Comparison of ENCODE assay signal across 26 cellular contexts in the genomic region with DNA sequence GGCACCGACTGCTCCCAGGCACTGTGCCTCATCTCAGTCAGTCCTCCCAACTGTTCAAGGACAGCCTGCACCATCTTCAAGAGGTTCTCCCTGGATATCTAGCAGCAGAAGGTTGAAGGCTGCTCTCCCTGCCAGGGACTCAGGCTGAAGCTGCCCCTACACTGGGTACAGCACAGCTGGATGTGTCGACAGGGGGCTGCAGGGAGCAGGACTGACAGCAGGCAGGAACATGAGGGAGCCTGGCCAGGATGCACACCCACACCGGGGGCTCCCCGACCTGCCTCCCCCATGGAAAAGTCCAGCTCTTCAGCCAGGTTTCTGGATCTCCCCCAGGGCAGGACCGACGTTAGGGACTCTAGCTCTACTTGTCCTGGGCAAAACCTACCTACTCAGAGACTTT.
"Had no signal": no experiment of that assay in that cellular context is flagged by ENCODE, and none has a peak within 500 bp of the region (broad histone marks: within the 10 kb centered on the region; RNA-seq: fewer than 3 reads in every experiment).

No MANE protein-coding gene starts in this region.

- H3K4me1 ChIP-seq: pancreas, prostate gland, vagina had no signal

- H3K27ac ChIP-seq: hepatocyte, pancreas, prostate gland, vagina, VCaP had no signal

- H3K9me3 ChIP-seq: pancreas, prostate gland, vagina had no signal

- FAIRE-seq: frontal cortex, pancreas, TTC549 had no signal

- DNase-seq: activated CD4-positive, alpha-beta T cell treated with anti-CD3 and anti-CD28 coated beads for 4 hours; activated CD4-positive, alpha-beta T cell treated with anti-CD3 and anti-CD28 coated beads, Interleukin-2, amount 50 U/mL, for 48 hours; activated CD8-positive, alpha-beta memory T cell treated with anti-CD3 and anti-CD28 coated beads, Interleukin-2, amount 50 U/mL, for 4 hours; activated gamma-delta T cell; activated naive CD4-positive, alpha-beta T cell treated with anti-CD3 and anti-CD28 coated beads, Interleukin-2, amount 10 ng/mL, durations not matched to agents 7 days and 5 days; activated naive CD8-positive, alpha-beta T cell treated with anti-CD3 and anti-CD28 coated beads, Interleukin-2, amount 10 ng/mL, durations not matched to agents 7 days and 5 days; activated T-cell treated with anti-CD3 and anti-CD28 coated beads, Interleukin-2, amount 50 U/mL, for 24 hours; central memory CD4-positive, alpha-beta T cell; dermis blood vessel endothelial cell; effector CD4-positive, alpha-beta T cell; islet precursor cell; naive B cell; pancreas; retina; stimulated activated CD4-positive, alpha-beta T cell treated with anti-CD3 and anti-CD28 coated beads, Interleukin-1b, Interleukin-23, amount 100 ng/mL, for 48 hours; stimulated activated CD4-positive, alpha-beta T cell treated with anti-CD3 and anti-CD28 coated beads, Interleukin-4, amount 100 ng/mL, for 4 hours; stimulated activated CD8-positive, alpha-beta memory T cell treated with anti-CD3 and anti-CD28 coated beads, Interleukin-4, amount 100 ng/mL, for 48 hours; stimulated activated naive B cell treated with anti-CD40 and anti-IgM and Interleukin-4, amounts not matched to agents 10 μg/mL and 1 μg/mL and 100 μg/mL, for 72 hours; T-helper 9 cell had no signal

- H3K4me3 ChIP-seq: hepatocyte, pancreas, prostate gland, smooth muscle cell, vagina had no signal

- H3K27me3 ChIP-seq: hepatocyte, pancreas, vagina had no signal

- ATAC-seq: pancreas; stimulated activated naive B cell treated with anti-CD40 and anti-IgM and Interleukin-4, amounts not matched to agents 10 μg/mL and 1 μg/mL and 100 μg/mL, for 72 hours had no signal
